1 cellular context compared by ENCODE assay signal in genomic region chr2:234952270-234953115, GRCh38.
TF ChIP-seq lines count a peak whose summit lies in the region.

No MANE protein-coding gene starts in this region.

TF ChIP-seq in GM23338, 12 proteins besides CTCF, POLR2A, EP300 and RAD21 (continued from another document):
- TF ChIP-seq ZNF462 (CRISPR knock-in tag; IDR thresholded peaks at IDR 0.05), result no peak
